26 cellular contexts compared by ENCODE assay signal in genomic region chr2:138497294-138497693, GRCh38.
"Had no signal": no experiment of that assay in that cellular context is flagged by ENCODE, and none has a peak within 500 bp of the region (broad histone marks: within the 10 kb centered on the region; RNA-seq: fewer than 3 reads in every experiment).

No MANE protein-coding gene starts in this region.

- H3K27me3 ChIP-seq: dorsolateral prefrontal cortex, esophagus squamous epithelium, gastrocnemius medialis, heart right ventricle, left lung had no signal

- ATAC-seq: esophagus mucosa, gastrocnemius medialis, heart right ventricle, left cardiac atrium, left lung, left ventricle myocardium superior, lower lobe of right lung, mucosa of descending colon had no signal

- H3K27ac ChIP-seq: coronary artery, dorsolateral prefrontal cortex, epithelial cell of prostate, esophagus squamous epithelium, gastrocnemius medialis, heart right ventricle, left lung, lower lobe of right lung had no signal

- H3K36me3 ChIP-seq: esophagus squamous epithelium, gastrocnemius medialis, heart right ventricle, left lung, lower lobe of right lung had no signal

- DNase-seq: dermis blood vessel endothelial cell; dorsolateral prefrontal cortex; effector CD4-positive, alpha-beta T cell; effector memory CD4-positive, alpha-beta T cell; erythroblast; esophagus squamous epithelium; foreskin fibroblast; foreskin melanocyte; gastrocnemius medialis; glutamatergic neuron; head of caudate nucleus; heart right ventricle; hippocampal formation; left cardiac atrium; left lung; left ventricle myocardium superior; lower lobe of right lung; mesenchymal stem cell; mucosa of descending colon; naive B cell had no signal

- H3K9me3 Mint-ChIP-seq: mesothelial cell of epicardium, naive B cell had no signal

- H3K27ac Mint-ChIP-seq: mesothelial cell of epicardium had no signal

- FAIRE-seq: islet of Langerhans, keratinocyte had no signal

- H3K27me3 Mint-ChIP-seq: naive B cell had no signal

- H3K4me3 ChIP-seq: coronary artery, dorsolateral prefrontal cortex, esophagus squamous epithelium, gastrocnemius medialis, heart right ventricle, left lung, lower lobe of right lung, mucosa of descending colon had no signal

- H3K4me3 Mint-ChIP-seq: mesothelial cell of epicardium had no signal

- H3K9me3 ChIP-seq: esophagus squamous epithelium, gastrocnemius medialis, heart right ventricle, left lung, lower lobe of right lung, mucosa of descending colon had no signal
